Comparison of ENCODE assay signal across 21 cellular contexts in the genomic region with DNA sequence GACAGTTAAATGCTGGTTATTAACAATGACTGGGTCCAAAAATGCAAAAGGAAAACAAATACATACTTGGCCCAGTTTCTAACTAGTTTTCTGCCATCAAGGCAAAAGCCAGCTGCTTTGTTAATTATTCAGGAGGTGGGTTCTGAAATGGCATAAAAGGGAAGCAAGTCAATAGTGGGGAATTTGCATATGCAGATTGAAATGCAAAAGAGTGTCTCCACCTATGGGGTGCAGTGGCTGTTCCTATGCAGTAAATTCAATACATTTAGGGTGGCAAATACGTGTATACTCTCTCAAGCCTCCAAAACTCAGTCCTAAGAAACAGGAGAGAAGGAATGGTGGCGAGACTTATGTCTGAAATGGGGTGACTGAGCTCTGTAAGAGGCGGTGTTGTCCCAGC. TPM values are rescaled to one million over a fixed set of nuclear protein-coding genes. Genes with fewer than 3 reads are reported as not detected.
A peak's percentile ranks its signal among the peaks of the same experiment; 100 is the strongest.
DNase-seq lines count a peak whose midpoint lies in the region; ATAC-seq, FAIRE-seq and TF ChIP-seq lines count a peak whose summit lies in the region.
"Had no signal": no experiment of that assay in that cellular context is flagged by ENCODE, and none has a peak within 500 bp of the region (broad histone marks: within the 10 kb centered on the region; RNA-seq: fewer than 3 reads in every experiment).

No MANE protein-coding gene starts in this region.

- TF ChIP-seq EP300 in GM12878 (IDR thresholded peaks at IDR 0.05; ENCODE audit: borderline replicate concordance in 1 of 2, control insufficient read depth in 1 of 2, low read depth in 2 of 2, low read length in 2 of 2), result no peak

- H3K36me3 ChIP-seq in KMS-11 (ENCODE audit: insufficient read depth), result no peaks in the 10 kb centered on the region; the same call in 1 of the 2 replicates
- H3K36me3 ChIP-seq in GM12878 (ENCODE audit: control insufficient read depth in 2 of 2, insufficient read depth in 2 of 2, low read length in 1 of 2), result peaks cover 8 to 35% of the 10 kb centered on the region in 2 experiments; a peak in 3 of 4 replicates

- H4K20me1 ChIP-seq in KMS-11 (ENCODE audit: insufficient read depth), result no peaks in the 10 kb centered on the region
- H4K20me1 ChIP-seq in GM12878 (ENCODE audit: control insufficient read depth, insufficient read depth), result no peaks in the 10 kb centered on the region

- no peak for FAIRE-seq in GM12878 (lab: Jason Lieb, UNC)
- FAIRE-seq: H54, HepG2 had no signal

- H3K4me1 ChIP-seq in KMS-11 (ENCODE audit: low read depth, poor library complexity, severe bottlenecking) (peaks cover 55% of the 10 kb centered on the region), GM12878 (ENCODE audit: control insufficient read depth, insufficient read depth, low read length) (no peaks in the 10 kb centered on the region)
- H3K4me1 ChIP-seq: BLaER1 had no signal

- TF ChIP-seq CTCF in KMS-11 (conservative IDR thresholded peaks at IDR 0.05; ENCODE audit: low read depth, low read length) (no peak), GM12878 (IDR thresholded peaks at IDR 0.05 in 2 of 3, conservative IDR thresholded peaks at IDR 0.05 in 1 of 3; ENCODE audit: control insufficient read depth in 2 of 3, extremely low read depth in 1 of 3, insufficient read depth in 1 of 3, low read depth in 3 of 3, low read length in 3 of 3) (no peak)

- H2AFZ ChIP-seq in KMS-11 (ENCODE audit: low read depth) (no peak overlapping the region), GM12878 (ENCODE audit: control insufficient read depth, low read depth, low read length) (no peak overlapping the region)

- in situ Hi-C loops in GM12878 (cut with MboI), result no loop called here

- CTCF ChIA-PET in GM12878 (lab: Yijun Ruan, JAX), result no interaction called here

- RAD21 ChIA-PET in GM12878 (lab: Charles Lee; ENCODE audit: unreplicated experiment), result no interaction called here

- H3K27ac ChIP-seq in KMS-11, result no peak overlapping the region
- no peak overlapping the region for H3K27ac ChIP-seq in GM12878 (ENCODE audit: control insufficient read depth, insufficient read depth)
- H3K27ac ChIP-seq: BLaER1 had no signal

- H3K79me2 ChIP-seq in KMS-11 (ENCODE audit: insufficient read depth, low read depth), result no peaks in the 10 kb centered on the region
- H3K79me2 ChIP-seq in GM12878 (ENCODE audit: control insufficient read depth, insufficient read depth, low read length), result no peaks in the 10 kb centered on the region

- H3K4me3 ChIP-seq in KMS-11 (IDR thresholded peaks at IDR 0.05; ENCODE audit: insufficient read depth, low read depth, low read length), result no peak overlapping the region
- H3K4me3 ChIP-seq in GM12878, result no peak overlapping the region
- H3K4me3 ChIP-seq: BLaER1 had no signal

- intact Hi-C loops in GM12878 (cut with micrococcal nuclease; ENCODE audit: unreplicated experiment), result no loop called here

- SMC1A ChIA-PET in GM12878 (lab: Charles Lee; ENCODE audit: uncharacterized antibody, unreplicated experiment), result interaction anchor here (0.7 kb wide), 1 partner anchor 1559 kb away, joined by 3 read pairs; no protein-coding TSS in a partner anchor

- no peaks in the 10 kb centered on the region for H3K9me3 ChIP-seq in GM12878 (replicated peaks; ENCODE audit: control insufficient read depth, insufficient read depth, low read length)
- H3K9me3 ChIP-seq: BLaER1 had no signal

- BruUV-seq in GM12878 (replicated peaks; lab: Mats Ljungman, UMichigan), result no TSS peak

- POLR2A ChIA-PET in GM12878 (lab: Charles Lee), result no interaction called here

- ATAC-seq in GM12878 (no peak), HG03571 (IDR thresholded peaks at IDR 0.05; ENCODE audit: unreplicated experiment) (no peak), GM19455 (IDR thresholded peaks at IDR 0.05; ENCODE audit: unreplicated experiment) (no peak)
- ATAC-seq: HCT116, HepG2 had no signal

- H3K9ac ChIP-seq in KMS-11 (no peak overlapping the region), GM12878 (ENCODE audit: control insufficient read depth, insufficient read depth, low read length) (no peak overlapping the region)
- H3K9ac ChIP-seq: BLaER1 had no signal

- H3K27me3 ChIP-seq in KMS-11 (ENCODE audit: insufficient read depth, low read depth), result no peaks in the 10 kb centered on the region
- no peaks in the 10 kb centered on the region for H3K27me3 ChIP-seq in GM12878 (replicated peaks in 1 of 2; ENCODE audit: control insufficient read depth in 2 of 2, insufficient read depth in 2 of 2, low read length in 1 of 2)
- H3K27me3 ChIP-seq: BLaER1 had no signal

- DNase-seq in NCI-H526 treated with DMSO at 0.1 percent for 48 hours (lab: John Stamatoyannopoulos, UW) (peak; percentile 80), GM12878 (ENCODE audit: low read depth, low spot score) (no peak), pons (ENCODE audit: low spot score) (no peak)
- no peak for DNase-seq in stimulated activated CD4-positive, alpha-beta T cell treated with anti-CD3 and anti-CD28 coated beads, Interleukin-12 subunit alpha, Interleukin-12 subunit beta, amount 100 ng/mL, for 4 hours
- DNase-seq: 8988T; CD4-positive, alpha-beta memory T cell; DMS153; DMS79; GDM1 had no signal

- TF ChIP-seq RAD21 in GM12878 (IDR thresholded peaks at IDR 0.05; ENCODE audit: insufficient read depth, low read depth, low read length), result no peak

- 96% methylated on average over 3 of the region's 3 CpGs for WGBS in GM12878 (ENCODE audit: insufficient coverage, insufficient replicate concordance, low lambda C conversion rate, missing lambda C conversion rate)

- TF ChIP-seq POLR2A in GM12878 (IDR thresholded peaks at IDR 0.05; ENCODE audit: low read depth, low read length), result no peak

- H3K4me2 ChIP-seq in KMS-11 (peak overlapping the region; percentile 66; the same call in 1 of the 2 replicates), GM12878 (ENCODE audit: control insufficient read depth, insufficient read depth) (no peak overlapping the region)
- H3K4me2 ChIP-seq: BLaER1 had no signal

TF ChIP-seq in GM12878, 131 proteins besides CTCF, POLR2A, EP300 and RAD21:
- peak; percentile 43; the same call in 1 of the 3 replicates for TF ChIP-seq POU2F2 (IDR thresholded peaks at IDR 0.05; ENCODE audit: borderline replicate concordance, low read depth, low read length)
- no peak for TF ChIP-seq SMARCA5 (IDR thresholded peaks at IDR 0.05)

RNA-seq across cellular contexts. Expression of a gene that starts 33.4 kb away (rescaled TPM):
- not detected in 2 replicates for total RNA-seq in GM12878 (2013; cell fraction: nucleolus; rRNA removed)
- total RNA-seq in GM12878 (2014; rRNA removed) (not detected in 2 replicates), GM12878 (2014; rRNA removed; fragmentation: Illumina TruSeq; extraction: Trizol) (not detected in 2 replicates), GM12878 (2021) (not detected in 2 replicates)
- polyA plus RNA-seq in GM12878 (2011; ENCODE audit: low read depth), result not detected
- polyA plus RNA-seq in GM12878 (2011; rRNA removed) (not detected in 2 replicates), GM12878 (2014; fragmentation: Illumina TruSeq; extraction: Trizol) (not detected in 2 replicates), GM12878 (2014; fragmentation: Nextera tagmentation; extraction: Ambion mirVana) (not detected), GM12878 (2014; rRNA removed) (not detected in 2 replicates), GM12878 (2016; fragmentation: Nextera tagmentation; extraction: Ambion mirVana) (not detected)
- not detected in 2 replicates for polyA plus RNA-seq in GM12878 (2011; cell fraction: cytosol; rRNA removed)
- not detected in 2 replicates for polyA plus RNA-seq in GM12878 (2011; cell fraction: nucleus; rRNA removed)
- 0.08 TPM in 1 of 2 replicates, not detected in the other for polyA plus RNA-seq in GM12878 (2012)
- not detected in 2 replicates for polyA minus RNA-seq in GM12878 (2011; rRNA and poly(A)+ RNA removed)
- polyA minus RNA-seq in GM12878 (2011; cell fraction: cytosol; rRNA and poly(A)+ RNA removed), result not detected in 2 replicates
- not detected in 2 replicates for polyA minus RNA-seq in GM12878 (2011; cell fraction: nucleus; rRNA and poly(A)+ RNA removed)
- total RNA-seq: A673; CD4-positive, alpha-beta memory T cell; Daoy; HepG2 had no signal
- polyA plus RNA-seq: AG04450; CD14-positive monocyte; CD4-positive, alpha-beta memory T cell; HepG2; IgD-negative memory B cell had no signal

RNA-seq across cellular contexts. Expression of a gene that starts 54.0 kb away (rescaled TPM):
- total RNA-seq in GM12878 (2013; cell fraction: nucleolus; rRNA removed), result 104 and 112 TPM in 2 replicates
- total RNA-seq in GM12878 (2014; rRNA removed) (19.9 and 20.2 TPM in 2 replicates), GM12878 (2014; rRNA removed; fragmentation: Illumina TruSeq; extraction: Trizol) (20.9 and 21.2 TPM in 2 replicates), GM12878 (2021) (21.7 and 25.6 TPM in 2 replicates)
- 7.5 TPM for polyA plus RNA-seq in GM12878 (2011; ENCODE audit: low read depth)
- polyA plus RNA-seq in GM12878 (2011; rRNA removed) (30.3 and 30.8 TPM in 2 replicates), GM12878 (2014; fragmentation: Illumina TruSeq; extraction: Trizol) (22.8 and 23.2 TPM in 2 replicates), GM12878 (2014; fragmentation: Nextera tagmentation; extraction: Ambion mirVana) (10 to 100 TPM; 12.1 to 14.6 TPM), GM12878 (2014; rRNA removed) (21.1 and 23.7 TPM in 2 replicates), GM12878 (2016; fragmentation: Nextera tagmentation; extraction: Ambion mirVana) (10 to 100 TPM; 20.0 to 20.5 TPM)
- polyA plus RNA-seq in GM12878 (2011; cell fraction: cytosol; rRNA removed), result 22.1 and 23.4 TPM in 2 replicates
- 77.0 and 93.3 TPM in 2 replicates for polyA plus RNA-seq in GM12878 (2011; cell fraction: nucleus; rRNA removed)
- polyA plus RNA-seq in GM12878 (2012), result 10.6 and 14.9 TPM in 2 replicates
- polyA minus RNA-seq in GM12878 (2011; rRNA and poly(A)+ RNA removed), result 28.7 and 29.8 TPM in 2 replicates
- 8.6 and 10.5 TPM in 2 replicates for polyA minus RNA-seq in GM12878 (2011; cell fraction: cytosol; rRNA and poly(A)+ RNA removed)
- 30.0 and 43.1 TPM in 2 replicates for polyA minus RNA-seq in GM12878 (2011; cell fraction: nucleus; rRNA and poly(A)+ RNA removed)

RNA-seq across cellular contexts. Expression of a gene that starts 54.4 kb away (rescaled TPM):
- 14.9 and 16.1 TPM in 2 replicates for total RNA-seq in GM12878 (2013; cell fraction: nucleolus; rRNA removed)
- total RNA-seq in GM12878 (2014; rRNA removed) (15.2 and 16.6 TPM in 2 replicates), GM12878 (2014; rRNA removed; fragmentation: Illumina TruSeq; extraction: Trizol) (10.7 and 11.0 TPM in 2 replicates), GM12878 (2021) (15.9 and 18.9 TPM in 2 replicates)
- 5.4 TPM for polyA plus RNA-seq in GM12878 (2011; ENCODE audit: low read depth)
- polyA plus RNA-seq in GM12878 (2011; rRNA removed) (7.1 and 7.3 TPM in 2 replicates), GM12878 (2014; fragmentation: Illumina TruSeq; extraction: Trizol) (14.3 and 15.7 TPM in 2 replicates), GM12878 (2014; fragmentation: Nextera tagmentation; extraction: Ambion mirVana) (1 to 10 TPM; 3.2 to 5.1 TPM), GM12878 (2014; rRNA removed) (8.1 and 8.9 TPM in 2 replicates), GM12878 (2016; fragmentation: Nextera tagmentation; extraction: Ambion mirVana) (1 to 10 TPM; 7.3 to 7.5 TPM)
- 4.8 and 5.8 TPM in 2 replicates for polyA plus RNA-seq in GM12878 (2011; cell fraction: cytosol; rRNA removed)
- 2.4 and 3.3 TPM in 2 replicates for polyA plus RNA-seq in GM12878 (2011; cell fraction: nucleus; rRNA removed)
- 7.6 and 8.0 TPM in 2 replicates for polyA plus RNA-seq in GM12878 (2012)
- 8.1 and 10.5 TPM in 2 replicates for polyA minus RNA-seq in GM12878 (2011; rRNA and poly(A)+ RNA removed)
- 6.9 and 7.1 TPM in 2 replicates for polyA minus RNA-seq in GM12878 (2011; cell fraction: cytosol; rRNA and poly(A)+ RNA removed)
- 6.0 and 12.9 TPM in 2 replicates for polyA minus RNA-seq in GM12878 (2011; cell fraction: nucleus; rRNA and poly(A)+ RNA removed)
